ENCODE assay signal across 18 cellular contexts in genomic region chr20:45427236-45428149, GRCh38. TPM values are rescaled to one million over a fixed set of nuclear protein-coding genes. Genes with fewer than 3 reads are reported as not detected.
DNase-seq lines count a peak whose midpoint lies in the region; ATAC-seq and TF ChIP-seq lines count a peak whose summit lies in the region.
"Had no signal": no experiment of that assay in that cellular context is flagged by ENCODE, and none has a peak within 500 bp of the region (broad histone marks: within the 10 kb centered on the region; RNA-seq: fewer than 3 reads in every experiment).

No MANE protein-coding gene starts in this region.

- no peak overlapping the region for H2AFZ ChIP-seq in SK-N-SH (ENCODE audit: low read depth)

- DNase-seq in NCI-H2029 (lab: John Stamatoyannopoulos, UW) = peak; percentile 47
- peak; percentile 80 for DNase-seq in SK-N-SH
- peak; percentile 39 for DNase-seq in fibroblast of pulmonary artery (ENCODE audit: low read depth)
- DNase-seq in naive B cell = no peak
- DNase-seq in NCI-H2227 (lab: John Stamatoyannopoulos, UW; ENCODE audit: unreplicated experiment) = no peak
- DNase-seq in left lobe of liver (ENCODE audit: low spot score) = no peak
- DNase-seq: activated CD4-positive, alpha-beta T cell treated with anti-CD3 and anti-CD28 coated beads, Interleukin-2, amount 10 ng/mL, durations not matched to agents 24 days and 14 days; activated naive CD8-positive, alpha-beta T cell treated with anti-CD3 and anti-CD28 coated beads, Interleukin-2, amount 50 U/mL, for 24 hours; activated T-cell treated with anti-CD3 and anti-CD28 coated beads, Interleukin-2, amount 50 U/mL, for 48 hours; central memory CD4-positive, alpha-beta T cell; sigmoid colon; stimulated activated CD4-positive, alpha-beta T cell treated with anti-CD3 and anti-CD28 coated beads, Interleukin-2, amount 100 ng/mL, for 48 hours had no signal

- peak in 1 of 2 experiments; percentile 86; a peak in 2 of 4 replicates for TF ChIP-seq EP300 in SK-N-SH (IDR thresholded peaks at IDR 0.05; ENCODE audit: borderline replicate concordance in 1 of 2, low read depth in 1 of 2, low read length in 1 of 2)

- H3K4me2 ChIP-seq in SK-N-SH = no peak overlapping the region
- H3K4me2 ChIP-seq: BLaER1 had no signal

- WGBS in SK-N-SH (ENCODE audit: low lambda C conversion rate) = 83% methylated on average over 12 of the region's 14 CpGs

- TF ChIP-seq CTCF in SK-N-SH (IDR thresholded peaks at IDR 0.05) = no peak
- no peak for TF ChIP-seq CTCF in fibroblast of pulmonary artery (IDR thresholded peaks at IDR 0.05; ENCODE audit: low read length, missing control alignments)

- POLR2A ChIA-PET in SK-N-SH (lab: Yijun Ruan, JAX) = interaction anchor here (0.7 to 1.6 kb wide), 9 partner anchors 12 to 106 kb away, joined by 3 to 11 read pairs (median 4); partner anchors contain the start of gene SYS1

- ATAC-seq in naive B cell (ENCODE audit: low read depth in 2 of 2) = no peak
- ATAC-seq in GM21786 (IDR thresholded peaks at IDR 0.05; ENCODE audit: unreplicated experiment) = no peak
- ATAC-seq in HG02623 (IDR thresholded peaks at IDR 0.05; ENCODE audit: unreplicated experiment) = no peak
- no peak for ATAC-seq in left lobe of liver

- no peak overlapping the region for H3K9ac ChIP-seq in SK-N-SH
- H3K9ac ChIP-seq: BLaER1 had no signal

- no peak overlapping the region for H3K4me3 Mint-ChIP-seq in naive B cell
- H3K4me3 Mint-ChIP-seq: activated CD4-positive, alpha-beta T cell treated with anti-CD3 and anti-CD28 coated beads, Interleukin-2, amount 10 ng/mL, durations not matched to agents 24 days and 14 days; activated naive CD8-positive, alpha-beta T cell treated with anti-CD3 and anti-CD28 coated beads, Interleukin-2, amount 50 U/mL, for 24 hours had no signal

- H3K36me3 Mint-ChIP-seq in naive B cell = peaks cover 4 to 12% of the 10 kb centered on the region in 2 donors

- CTCF ChIA-PET in SK-N-SH (lab: Yijun Ruan, JAX) = interaction anchor here (0.9 to 3.4 kb wide), 12 partner anchors 9 to 343 kb away, joined by 3 to 38 read pairs (median 6); partner anchors contain the start of genes PIGT and SYS1

- no peaks in the 10 kb centered on the region for H3K9me2 ChIP-seq in SK-N-SH

- TF ChIP-seq RAD21 in SK-N-SH (IDR thresholded peaks at IDR 0.05; ENCODE audit: low read length) = no peak

- peaks cover 3 to 27% of the 10 kb centered on the region in 2 experiments for H3K36me3 ChIP-seq in SK-N-SH (replicated peaks in 1 of 2; ENCODE audit: control insufficient read depth in 1 of 2, insufficient read depth in 2 of 2, low read length in 1 of 2)

- no peaks in the 10 kb centered on the region for H3K79me2 ChIP-seq in SK-N-SH (ENCODE audit: insufficient read depth)

- H3K27me3 Mint-ChIP-seq in naive B cell = no peaks in the 10 kb centered on the region
- H3K27me3 Mint-ChIP-seq: activated CD4-positive, alpha-beta T cell treated with anti-CD3 and anti-CD28 coated beads, Interleukin-2, amount 10 ng/mL, durations not matched to agents 24 days and 14 days; activated naive CD8-positive, alpha-beta T cell treated with anti-CD3 and anti-CD28 coated beads, Interleukin-2, amount 50 U/mL, for 24 hours had no signal

- no peaks in the 10 kb centered on the region for H3K9me3 ChIP-seq in SK-N-SH
- H3K9me3 ChIP-seq: BLaER1, sigmoid colon, SJSA1 had no signal

- H3K27ac Mint-ChIP-seq in naive B cell = peak overlapping the region in 4 of 6 donors; percentile 26 to 68 (median 40)
- H3K27ac Mint-ChIP-seq: activated CD4-positive, alpha-beta T cell treated with anti-CD3 and anti-CD28 coated beads, Interleukin-2, amount 10 ng/mL, durations not matched to agents 24 days and 14 days; activated naive CD8-positive, alpha-beta T cell treated with anti-CD3 and anti-CD28 coated beads, Interleukin-2, amount 50 U/mL, for 24 hours had no signal

- no peaks in the 10 kb centered on the region for H4K20me1 ChIP-seq in SK-N-SH (ENCODE audit: insufficient read depth)
- H4K20me1 ChIP-seq: BLaER1 had no signal

- peak overlapping the region in 1 of 2 experiments; percentile 64; a peak in 2 of 4 replicates for H3K27ac ChIP-seq in SK-N-SH (ENCODE audit: low read depth in 2 of 2, low read length in 1 of 2)
- H3K27ac ChIP-seq: BLaER1, SJSA1 had no signal

- H3K4me1 Mint-ChIP-seq in naive B cell = peaks cover 11 to 14% (median 12%) of the 10 kb centered on the region in 3 donors

- peaks cover 0 to 6% (median 4%) of the 10 kb centered on the region in 7 donors for H3K9me3 Mint-ChIP-seq in naive B cell
- H3K9me3 Mint-ChIP-seq: activated CD4-positive, alpha-beta T cell treated with anti-CD3 and anti-CD28 coated beads, Interleukin-2, amount 10 ng/mL, durations not matched to agents 24 days and 14 days; activated naive CD8-positive, alpha-beta T cell treated with anti-CD3 and anti-CD28 coated beads, Interleukin-2, amount 50 U/mL, for 24 hours had no signal

- H3F3A ChIP-seq in SK-N-SH (replicated peaks; ENCODE audit: insufficient read depth) = no peaks in the 10 kb centered on the region

- no peaks in the 10 kb centered on the region for H3K27me3 ChIP-seq in SK-N-SH (ENCODE audit: insufficient read depth)
- H3K27me3 ChIP-seq: BLaER1, sigmoid colon, SJSA1 had no signal

- H3K4me1 ChIP-seq in SK-N-SH (ENCODE audit: control insufficient read depth in 1 of 2, insufficient read depth in 2 of 2, low read depth in 1 of 2, low read length in 1 of 2) = peaks cover 0 to 20% of the 10 kb centered on the region in 2 experiments; a peak in 1 of 4 replicates

- H3K4me3 ChIP-seq in SK-N-SH (ENCODE audit: low read depth in 2 of 2, low read length in 1 of 2) (no peak overlapping the region), fibroblast of pulmonary artery (replicated peaks; ENCODE audit: low read depth, low read length) (no peak overlapping the region)
- H3K4me3 ChIP-seq: BLaER1, sigmoid colon, SJSA1 had no signal

TF ChIP-seq in SK-N-SH, 30 proteins besides CTCF, POLR2A, EP300 and RAD21 (continues in another document):
- TF ChIP-seq TCF12 (IDR thresholded peaks at IDR 0.05) (no peak), TAF1 (IDR thresholded peaks at IDR 0.05; ENCODE audit: borderline replicate concordance, low read depth, low read length) (no peak), POLR2AphosphoS5 (IDR thresholded peaks at IDR 0.05; ENCODE audit: low read depth, low read length) (no peak), USF1 (IDR thresholded peaks at IDR 0.05; ENCODE audit: borderline replicate concordance, low read depth) (no peak), ELF1 (IDR thresholded peaks at IDR 0.05) (no peak), CHD2 (IDR thresholded peaks at IDR 0.05; ENCODE audit: low read length, partially characterized antibody) (peak; percentile 85), NFIC (IDR thresholded peaks at IDR 0.05; ENCODE audit: borderline replicate concordance) (no peak), FOXM1 (IDR thresholded peaks at IDR 0.05; ENCODE audit: low read depth) (no peak), RFX5 (IDR thresholded peaks at IDR 0.05; ENCODE audit: low read length) (no peak), GATA2 (CRISPR knock-in tag; IDR thresholded peaks at IDR 0.05) (peak; percentile 100), RXRA (IDR thresholded peaks at IDR 0.05; ENCODE audit: borderline replicate concordance, low read depth) (no peak), NRF1 (IDR thresholded peaks at IDR 0.05; ENCODE audit: low read depth, low read length) (no peak), SMC3 (IDR thresholded peaks at IDR 0.05; ENCODE audit: low read depth, low read length) (no peak), MAX (IDR thresholded peaks at IDR 0.05; ENCODE audit: low read depth) (no peak), TEAD4 (IDR thresholded peaks at IDR 0.05; ENCODE audit: borderline replicate concordance, insufficient read depth) (no peak)

RNA-seq across cellular contexts. Expression of gene PIGT, which starts 11.6 kb away (rescaled TPM):
- polyA plus RNA-seq in SK-N-SH (2012; rRNA removed) (144 and 149 TPM in 2 replicates), naive B cell (ENCODE audit: low read depth in 6 of 6) (100 to 1,000 TPM in 1 of 6 donors, 10 to 100 TPM in 5; 62.0 to 113 (median 77.9) TPM)
- 76.4 and 109 TPM in 2 replicates for polyA plus RNA-seq in SK-N-SH (2012; cell fraction: cytosol; rRNA removed)
- 87.9 and 103 TPM in 2 replicates for polyA plus RNA-seq in SK-N-SH (2012; cell fraction: nucleus; rRNA removed)
- total RNA-seq in left lobe of liver = 36.0 TPM

RNA-seq across cellular contexts. Expression of gene DBNDD2, which starts 19.4 kb away (rescaled TPM):
- 22.4 and 24.5 TPM in 2 replicates for polyA plus RNA-seq in SK-N-SH (2012; rRNA removed)
- polyA plus RNA-seq in SK-N-SH (2012; cell fraction: cytosol; rRNA removed) = 19.1 and 21.5 TPM in 2 replicates
- polyA plus RNA-seq in SK-N-SH (2012; cell fraction: nucleus; rRNA removed) = 12.6 and 14.5 TPM in 2 replicates
- polyA plus RNA-seq in naive B cell (ENCODE audit: low read depth in 6 of 6) = 1 to 10 TPM; 1.1 to 3.3 (median 2.1) TPM
- 2.9 TPM for total RNA-seq in left lobe of liver

RNA-seq across cellular contexts. Expression of gene WFDC2, which starts 42.1 kb away (rescaled TPM):
- polyA plus RNA-seq in SK-N-SH (2012; rRNA removed) = 0.21 TPM in 1 of 2 replicates, not detected in the other
- polyA plus RNA-seq in SK-N-SH (2012; cell fraction: cytosol; rRNA removed) = 0.09 and 0.13 TPM in 2 replicates
- not detected in 2 replicates for polyA plus RNA-seq in SK-N-SH (2012; cell fraction: nucleus; rRNA removed)
- not detected for polyA plus RNA-seq in naive B cell (ENCODE audit: low read depth in 6 of 6)
- 3.7 TPM for total RNA-seq in left lobe of liver
- total RNA-seq: activated CD4-positive, alpha-beta T cell treated with anti-CD3 and anti-CD28 coated beads, Interleukin-2, amount 10 ng/mL, durations not matched to agents 24 days and 14 days; SJSA1 had no signal

RNA-seq across cellular contexts. Expression of gene TP53TG5, which starts 49.4 kb away (rescaled TPM):
- not detected in 2 replicates for polyA plus RNA-seq in SK-N-SH (2012; rRNA removed)
- 0.01 TPM in 1 of 2 replicates, not detected in the other for polyA plus RNA-seq in SK-N-SH (2012; cell fraction: cytosol; rRNA removed)
- not detected in 2 replicates for polyA plus RNA-seq in SK-N-SH (2012; cell fraction: nucleus; rRNA removed)
- polyA plus RNA-seq in naive B cell (ENCODE audit: low read depth in 6 of 6) = under 1 TPM in 4 of 6 donors, not detected in 2; 0.14 to 0.29 (median 0.21) TPM
- total RNA-seq in left lobe of liver = not detected
- total RNA-seq: H1, occipital lobe, SJSA1 had no signal
- polyA plus RNA-seq: H1 had no signal

Comparison
In these comparisons a context has a peak if more than half of its experiments do, and no peak if none do; other contexts are left out.
1. DNase-seq: peak in NCI-H2029 (single experiment), SK-N-SH (single experiment) and fibroblast of pulmonary artery (single experiment); none in naive B cell (single experiment), NCI-H2227 (single experiment) and left lobe of liver (single experiment).